Comparison of ENCODE assay signal across 14 cellular contexts in genomic region chr11:69879734-69880005, GRCh38.
"Had no signal": no experiment of that assay in that cellular context is flagged by ENCODE, and none has a peak within 500 bp of the region (broad histone marks: within the 10 kb centered on the region; RNA-seq: fewer than 3 reads in every experiment).

No MANE protein-coding gene starts in this region.

- H3K36me3 Mint-ChIP-seq: mesothelial cell of epicardium; stimulated activated memory B cell treated with anti-CD40 and anti-IgM and Interleukin-4, amounts not matched to agents 10 μg/mL and 1 μg/mL and 100 μg/mL, for 72 hours had no signal

- H3K4me1 Mint-ChIP-seq: stimulated activated memory B cell treated with anti-CD40 and anti-IgM and Interleukin-4, amounts not matched to agents 10 μg/mL and 1 μg/mL and 100 μg/mL, for 72 hours had no signal

- H3K27ac ChIP-seq: esophagus squamous epithelium, gastroesophageal sphincter, hepatocyte, testis, tibial nerve had no signal

- H3K4me2 ChIP-seq: hepatocyte, smooth muscle cell had no signal

- H3K27ac Mint-ChIP-seq: dendritic cell treated with granulocyte-macrophage colony-stimulating factor and Interleukin-4, amounts not matched to agents 40 ng/mL and 50 ng/mL, for 4 days; mesothelial cell of epicardium; nephron progenitor cell; stimulated activated memory B cell treated with anti-CD40 and anti-IgM and Interleukin-4, amounts not matched to agents 10 μg/mL and 1 μg/mL and 100 μg/mL, for 72 hours; stimulated activated naive CD8-positive, alpha-beta T cell treated with anti-CD3 and anti-CD28 coated beads, Interleukin-15, Interleukin-2, amounts not matched to agents 100 ng/mL and 50 ng/mL, for 24 hours had no signal

- H3K36me3 ChIP-seq: esophagus squamous epithelium, gastroesophageal sphincter, tibial nerve had no signal

- H3K27me3 ChIP-seq: hepatocyte, testis, tibial nerve had no signal

- DNase-seq: esophagus squamous epithelium; foreskin fibroblast; nephron progenitor cell; right cardiac atrium; stimulated activated CD4-positive, alpha-beta T cell treated with anti-CD3 and anti-CD28 coated beads, Interleukin-4, amount 100 ng/mL, for 1 hour; testis had no signal

- H3K4me3 ChIP-seq: esophagus squamous epithelium, gastroesophageal sphincter, hepatocyte, smooth muscle cell, testis, tibial nerve had no signal

- H3K9me3 ChIP-seq: esophagus squamous epithelium, gastroesophageal sphincter, testis, tibial nerve had no signal

- ATAC-seq: gastroesophageal sphincter; right cardiac atrium; stimulated activated memory B cell treated with anti-CD40 and anti-IgM and Interleukin-4, amounts not matched to agents 10 μg/mL and 1 μg/mL and 100 μg/mL, for 72 hours had no signal

- H3K9me3 Mint-ChIP-seq: dendritic cell treated with granulocyte-macrophage colony-stimulating factor and Interleukin-4, amounts not matched to agents 40 ng/mL and 50 ng/mL, for 4 days; stimulated activated memory B cell treated with anti-CD40 and anti-IgM and Interleukin-4, amounts not matched to agents 10 μg/mL and 1 μg/mL and 100 μg/mL, for 72 hours; stimulated activated naive CD8-positive, alpha-beta T cell treated with anti-CD3 and anti-CD28 coated beads, Interleukin-15, Interleukin-2, amounts not matched to agents 100 ng/mL and 50 ng/mL, for 24 hours had no signal

- H2AFZ ChIP-seq: hepatocyte had no signal

- H3K79me2 ChIP-seq: hepatocyte had no signal

- H3K27me3 Mint-ChIP-seq: stimulated activated naive CD8-positive, alpha-beta T cell treated with anti-CD3 and anti-CD28 coated beads, Interleukin-15, Interleukin-2, amounts not matched to agents 100 ng/mL and 50 ng/mL, for 24 hours had no signal

- H3K4me3 Mint-ChIP-seq: dendritic cell treated with granulocyte-macrophage colony-stimulating factor and Interleukin-4, amounts not matched to agents 40 ng/mL and 50 ng/mL, for 4 days; mesothelial cell of epicardium; nephron progenitor cell; stimulated activated memory B cell treated with anti-CD40 and anti-IgM and Interleukin-4, amounts not matched to agents 10 μg/mL and 1 μg/mL and 100 μg/mL, for 72 hours; stimulated activated naive CD8-positive, alpha-beta T cell treated with anti-CD3 and anti-CD28 coated beads, Interleukin-15, Interleukin-2, amounts not matched to agents 100 ng/mL and 50 ng/mL, for 24 hours had no signal

- H3K4me1 ChIP-seq: esophagus squamous epithelium, gastroesophageal sphincter, testis, tibial nerve had no signal
